Comparison of ENCODE assay signal across 26 cellular contexts in the genomic region with DNA sequence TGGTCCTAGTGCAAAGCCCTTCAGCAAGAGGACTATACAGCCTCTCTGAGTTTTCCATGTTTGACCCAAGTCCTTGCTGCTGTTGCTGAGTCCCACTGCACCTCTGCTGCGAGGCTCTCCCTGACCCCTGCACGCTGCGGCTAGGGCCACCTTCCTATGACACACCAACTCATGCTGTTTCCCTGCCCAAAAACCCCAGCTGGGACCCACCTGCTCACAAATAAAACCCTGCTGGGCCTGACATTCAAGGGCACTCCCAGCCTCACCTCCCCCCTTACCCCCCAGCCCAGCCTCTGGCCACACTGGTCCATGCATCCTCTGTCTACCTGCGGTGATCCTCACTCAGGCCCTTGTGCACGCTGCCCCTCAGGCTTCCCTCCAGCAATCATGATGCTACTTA. TPM values are rescaled to one million over a fixed set of nuclear protein-coding genes. Genes with fewer than 3 reads are reported as not detected.
A peak's percentile ranks its signal among the peaks of the same experiment; 100 is the strongest.
DNase-seq lines count a peak whose midpoint lies in the region; ATAC-seq, FAIRE-seq and TF ChIP-seq lines count a peak whose summit lies in the region.
"Had no signal": no experiment of that assay in that cellular context is flagged by ENCODE, and none has a peak within 500 bp of the region (broad histone marks: within the 10 kb centered on the region; RNA-seq: fewer than 3 reads in every experiment).

No MANE protein-coding gene starts in this region.

- DNase-seq in GM23338 (ENCODE audit: low spot score) (no peak), kidney (peak; percentile 32), aorta (peak; percentile 28 to 68), left lung (no peak), inferior parietal cortex (ENCODE audit: extremely low spot score) (no peak)
- no peak for DNase-seq in effector CD4-positive, alpha-beta T cell
- DNase-seq: Calu3, DMS79 treated with DMSO at 0.1 percent for 48 hours, GF-D8, IMR-90, KG1, MG63, NCI-H2029 treated with DMSO at 0.1 percent for 48 hours, NCI-H446 treated with DMSO at 0.1 percent for 48 hours, NCI-H526 treated with DMSO at 0.1 percent for 48 hours, PC-9, Right ventricle myocardium superior had no signal

- peaks cover 5% of the 10 kb centered on the region; the same call in 1 of the 2 replicates for H4K20me1 ChIP-seq in GM23338 (replicated peaks; ENCODE audit: insufficient read depth)

- H3K27ac ChIP-seq in GM23338 (ENCODE audit: low read depth) (no peak overlapping the region), kidney (ENCODE audit: low read depth in 2 of 2, low read length in 2 of 2) (no peak overlapping the region), aorta (ENCODE audit: low read depth in 1 of 2, low read length in 2 of 2) (no peak overlapping the region), left lung (no peak overlapping the region)
- H3K27ac ChIP-seq: PC-9, SJSA1 had no signal

- ATAC-seq in GM23338: no peak
- no peak for ATAC-seq in aorta (ENCODE audit: low FRiP score)
- no peak for ATAC-seq in left lung
- ATAC-seq: HCT116 had no signal

- H3K4me2 ChIP-seq in GM23338: no peak overlapping the region
- H3K4me2 ChIP-seq: PC-9 had no signal

- 99 to 100% methylated on average over 5 of the region's 5 CpGs for WGBS in aorta, 2 donors

- H3K27me3 ChIP-seq in GM23338 (ENCODE audit: insufficient read depth) (no peaks in the 10 kb centered on the region), aorta (ENCODE audit: control insufficient read depth in 1 of 2, insufficient read depth in 2 of 2, low read length in 1 of 2) (no peaks in the 10 kb centered on the region), left lung (no peaks in the 10 kb centered on the region)
- H3K27me3 ChIP-seq: MG63, SJSA1 had no signal

- H3K4me3 Mint-ChIP-seq in GM23338 (no peak overlapping the region), brain (no peak overlapping the region)
- H3K4me3 Mint-ChIP-seq: CD14-positive monocyte; CD8-positive, alpha-beta memory T cell had no signal

- no peak overlapping the region for H2AFZ ChIP-seq in GM23338
- H2AFZ ChIP-seq: PC-9 had no signal

- no peaks in the 10 kb centered on the region for H3K9me3 Mint-ChIP-seq in GM23338
- H3K9me3 Mint-ChIP-seq in brain: no peaks in the 10 kb centered on the region
- H3K9me3 Mint-ChIP-seq: CD14-positive monocyte; CD8-positive, alpha-beta memory T cell had no signal

- peaks cover 73% of the 10 kb centered on the region for H3K36me3 Mint-ChIP-seq in GM23338 (ENCODE audit: low read depth)
- peaks cover 67% of the 10 kb centered on the region for H3K36me3 Mint-ChIP-seq in brain

- H3K9me3 ChIP-seq in kidney (ENCODE audit: control insufficient read depth in 1 of 2, low read length in 2 of 2): no peaks in the 10 kb centered on the region
- no peaks in the 10 kb centered on the region for H3K9me3 ChIP-seq in aorta (ENCODE audit: control insufficient read depth, low read length)
- H3K9me3 ChIP-seq in left lung: no peaks in the 10 kb centered on the region
- H3K9me3 ChIP-seq: MG63, SJSA1 had no signal

- H3K27ac Mint-ChIP-seq in GM23338 (0 out of 2 replicates have a peak overlapping the region, but pooled peaks have one; percentile 17), brain (peak overlapping the region in 4 of 5 experiments; percentile 40 to 95 (median 77))
- H3K27ac Mint-ChIP-seq: CD14-positive monocyte had no signal

- H3K27me3 Mint-ChIP-seq in GM23338 (ENCODE audit: insufficient read depth, low read depth, poor library complexity): peaks cover 6% of the 10 kb centered on the region
- H3K27me3 Mint-ChIP-seq in brain: peaks cover 3% of the 10 kb centered on the region
- H3K27me3 Mint-ChIP-seq: CD8-positive, alpha-beta memory T cell had no signal

- TF ChIP-seq CTCF in GM23338 (conservative IDR thresholded peaks at IDR 0.05; ENCODE audit: low read depth in 2 of 2): no peak
- no peak for TF ChIP-seq CTCF in brain (conservative IDR thresholded peaks at IDR 0.05)
- TF ChIP-seq CTCF in kidney (IDR thresholded peaks at IDR 0.05; ENCODE audit: borderline replicate concordance, extremely low read depth, insufficient read depth): no peak
- TF ChIP-seq CTCF in left lung (IDR thresholded peaks at IDR 0.05): no peak

- H3K4me1 ChIP-seq in GM23338 (ENCODE audit: insufficient read depth) (no peaks in the 10 kb centered on the region), kidney (ENCODE audit: control insufficient read depth in 1 of 2, insufficient read depth in 1 of 2, low read depth in 1 of 2, low read length in 2 of 2) (no peaks in the 10 kb centered on the region), aorta (ENCODE audit: control insufficient read depth in 1 of 2, insufficient read depth in 2 of 2, low read length in 2 of 2) (peaks cover 0 to 5% of the 10 kb centered on the region in 2 donors), left lung (no peaks in the 10 kb centered on the region)

- no peaks in the 10 kb centered on the region for H3K79me2 ChIP-seq in GM23338 (replicated peaks; ENCODE audit: insufficient read depth)

- H3K4me1 Mint-ChIP-seq in GM23338: no peaks in the 10 kb centered on the region; the same call in 2 of the 3 replicates
- H3K4me1 Mint-ChIP-seq in brain: peaks cover 58% of the 10 kb centered on the region
- H3K4me1 Mint-ChIP-seq: CD14-positive monocyte; CD8-positive, alpha-beta memory T cell had no signal

- H3K9ac ChIP-seq in kidney (ENCODE audit: low read length in 2 of 2): no peak overlapping the region

- H3K36me3 ChIP-seq in GM23338 (ENCODE audit: insufficient read depth): peaks cover 6% of the 10 kb centered on the region
- peaks cover 33 to 49% of the 10 kb centered on the region in 2 donors for H3K36me3 ChIP-seq in kidney (ENCODE audit: control insufficient read depth in 1 of 2, insufficient read depth in 2 of 2, low read length in 2 of 2)
- peaks cover 0 to 8% of the 10 kb centered on the region in 2 donors for H3K36me3 ChIP-seq in aorta (ENCODE audit: control insufficient read depth in 1 of 2, insufficient read depth in 2 of 2, low read length in 1 of 2)
- H3K36me3 ChIP-seq in left lung: peaks cover 0 to 79% of the 10 kb centered on the region in 2 donors

- FAIRE-seq in kidney (lab: Jason Lieb, UNC): no peak
- FAIRE-seq: GM12892 had no signal

- intact Hi-C loops in kidney (cut with DNase I) (no loop called here), aorta (cut with DNase I) (no loop called here), left lung (cut with DNase I) (no loop called here)

- no peaks in the 10 kb centered on the region for H3K9me2 ChIP-seq in GM23338 (ENCODE audit: insufficient read depth)

- no peaks in the 10 kb centered on the region for H3F3A ChIP-seq in GM23338 (replicated peaks; ENCODE audit: low read depth)

- H3K4me3 ChIP-seq in GM23338: no peak overlapping the region
- H3K4me3 ChIP-seq in kidney (ENCODE audit: low read length in 2 of 2): no peak overlapping the region
- H3K4me3 ChIP-seq in aorta (ENCODE audit: low read length in 2 of 2): no peak overlapping the region
- H3K4me3 ChIP-seq in left lung: no peak overlapping the region
- H3K4me3 ChIP-seq: MG63, PC-9, SJSA1 had no signal

RNA-seq across cellular contexts. Expression of a gene that starts 12.3 kb away (rescaled TPM):
- 0.54 TPM in 1 of 2 replicates, not detected in the other for total RNA-seq in GM23338 (2014; rRNA removed; shearing (Covaris generic))
- polyA plus RNA-seq in GM23338 (2016; fragmentation: Nextera tagmentation; extraction: Ambion mirVana) (not detected in 2 replicates), brain (ENCODE audit: insufficient read depth, low read depth, low replicate concordance) (not detected), kidney (ENCODE audit: insufficient read depth, low read depth, low replicate concordance) (not detected), aorta (under 1 TPM in 1 of 2 donors, not detected in 1; 0.28 TPM)
- total RNA-seq in kidney (not detected), aorta (not detected), left lung (1 to 10 TPM in 1 of 2 donors, under 1 TPM in 1; 0.21 to 1.0 TPM)
- total RNA-seq: A673, Calu3, H4, IMR-90, Right ventricle myocardium superior, RPMI7951, SJSA1 had no signal
- polyA plus RNA-seq: CD14-positive monocyte; CD8-positive, alpha-beta memory T cell; IMR-90 had no signal

RNA-seq across cellular contexts. Expression of a gene that starts 15.0 kb away (rescaled TPM):
- total RNA-seq in GM23338 (2014; rRNA removed; shearing (Covaris generic)): 109 and 147 TPM in 2 replicates
- 71.1 and 78.6 TPM in 2 replicates for polyA plus RNA-seq in GM23338 (2016; fragmentation: Nextera tagmentation; extraction: Ambion mirVana)
- polyA plus RNA-seq in brain (ENCODE audit: insufficient read depth, low read depth, low replicate concordance): 165 TPM
- 81.9 TPM for total RNA-seq in kidney
- 166 TPM for polyA plus RNA-seq in kidney (ENCODE audit: insufficient read depth, low read depth, low replicate concordance)
- 10 to 100 TPM; 36.3 to 47.4 TPM for total RNA-seq in aorta
- polyA plus RNA-seq in aorta: 10 to 100 TPM; 43.1 to 77.7 TPM
- 10 to 100 TPM; 64.0 to 74.3 TPM for total RNA-seq in left lung

RNA-seq across cellular contexts. Expression of a gene that starts 27.1 kb away (rescaled TPM):
- total RNA-seq in GM23338 (2014; rRNA removed; shearing (Covaris generic)): 0.03 and 0.04 TPM in 2 replicates
- polyA plus RNA-seq in GM23338 (2016; fragmentation: Nextera tagmentation; extraction: Ambion mirVana) (not detected in 2 replicates), brain (ENCODE audit: insufficient read depth, low read depth, low replicate concordance) (0.19 TPM), kidney (ENCODE audit: insufficient read depth, low read depth, low replicate concordance) (0.41 TPM), aorta (not detected)
- total RNA-seq in kidney (not detected), aorta (not detected), left lung (under 1 TPM in 1 of 2 donors, not detected in 1; 0.12 TPM)
- total RNA-seq: A673; Calu3; CD8-positive, alpha-beta memory T cell; H4; IMR-90; PC-9; Right ventricle myocardium superior; RPMI7951; SJSA1 had no signal
- polyA plus RNA-seq: CD14-positive monocyte; CD8-positive, alpha-beta memory T cell; IMR-90 had no signal

RNA-seq across cellular contexts. Expression of a gene that starts 51.3 kb away (rescaled TPM):
- total RNA-seq in GM23338 (2014; rRNA removed; shearing (Covaris generic)): not detected in 2 replicates
- not detected in 2 replicates for polyA plus RNA-seq in GM23338 (2016; fragmentation: Nextera tagmentation; extraction: Ambion mirVana)
- 0.03 TPM for polyA plus RNA-seq in brain (ENCODE audit: insufficient read depth, low read depth, low replicate concordance)
- total RNA-seq in kidney: 2.8 TPM
- polyA plus RNA-seq in kidney (ENCODE audit: insufficient read depth, low read depth, low replicate concordance): not detected
- total RNA-seq in aorta: under 1 TPM; 0.12 to 0.19 TPM
- under 1 TPM; 0.03 to 0.50 TPM for polyA plus RNA-seq in aorta
- 1 to 10 TPM in 1 of 2 donors, under 1 TPM in 1; 0.97 to 3.0 TPM for total RNA-seq in left lung
- total RNA-seq: Calu3; CD8-positive, alpha-beta memory T cell; IMR-90; Right ventricle myocardium superior had no signal
- polyA plus RNA-seq: CD14-positive monocyte; CD8-positive, alpha-beta memory T cell had no signal

Comparison
In these comparisons a context has a peak if more than half of its experiments do, and no peak if none do; other contexts are left out.
1. DNase-seq: peak in kidney (single experiment) and aorta (2 of 2); none in GM23338 (single experiment), left lung (0 of 2), effector CD4-positive, alpha-beta T cell (single experiment) and inferior parietal cortex (single experiment).